17 cellular contexts compared by ENCODE assay signal in genomic region chr5:54320256-54320655, GRCh38. TPM values are rescaled to one million over a fixed set of nuclear protein-coding genes. Genes with fewer than 3 reads are reported as not detected.
DNase-seq lines count a peak whose midpoint lies in the region; ATAC-seq, FAIRE-seq and TF ChIP-seq lines count a peak whose summit lies in the region.
"Had no signal": no experiment of that assay in that cellular context is flagged by ENCODE, and none has a peak within 500 bp of the region (broad histone marks: within the 10 kb centered on the region; RNA-seq: fewer than 3 reads in every experiment).

No MANE protein-coding gene starts in this region.

- H3K4me3 Mint-ChIP-seq in T-helper 17 cell: peak overlapping the region; percentile 13
- H3K4me3 Mint-ChIP-seq: CD14-positive monocyte; CD8-positive, alpha-beta T cell had no signal

- no peaks in the 10 kb centered on the region for H3K9me3 ChIP-seq in HepG2 (ENCODE audit: low read length)
- no peaks in the 10 kb centered on the region for H3K9me3 ChIP-seq in right lobe of liver
- no peaks in the 10 kb centered on the region for H3K9me3 ChIP-seq in T-helper 17 cell (ENCODE audit: control insufficient read depth, low read length, poor library complexity, severe bottlenecking)
- no peaks in the 10 kb centered on the region for H3K9me3 ChIP-seq in suprapubic skin
- H3K9me3 ChIP-seq in upper lobe of left lung: no peaks in the 10 kb centered on the region
- H3K9me3 ChIP-seq: Caco-2, HAP-1 had no signal

- H3K27me3 ChIP-seq in HepG2 (ENCODE audit: control insufficient read depth in 1 of 2, insufficient read depth in 2 of 2, low read length in 2 of 2) (0 out of 5 replicates have a peak, but pooled peaks cover 0 to 3% of the 10 kb centered on the region in 2 experiments), right lobe of liver (no peaks in the 10 kb centered on the region), suprapubic skin (no peaks in the 10 kb centered on the region), upper lobe of left lung (no peaks in the 10 kb centered on the region)

- peaks cover 2% of the 10 kb centered on the region for H3K36me3 Mint-ChIP-seq in T-helper 17 cell (ENCODE audit: low read depth)
- H3K36me3 Mint-ChIP-seq: CD14-positive monocyte; CD8-positive, alpha-beta T cell had no signal

- TF ChIP-seq POLR2A in HepG2 (IDR thresholded peaks at IDR 0.05; ENCODE audit: insufficient read depth in 1 of 2, low read depth in 2 of 2, low read length in 2 of 2): no peak
- TF ChIP-seq POLR2A in right lobe of liver (IDR thresholded peaks at IDR 0.05): no peak
- TF ChIP-seq POLR2A in suprapubic skin (IDR thresholded peaks at IDR 0.05): no peak
- TF ChIP-seq POLR2A in upper lobe of left lung (IDR thresholded peaks at IDR 0.05): no peak

- TF ChIP-seq EP300 in HepG2 (IDR thresholded peaks at IDR 0.05; ENCODE audit: low read depth in 2 of 2, low read length in 2 of 2) (no peak), HepG2 (CRISPR knock-in tag; IDR thresholded peaks at IDR 0.05; ENCODE audit: borderline replicate concordance) (no peak), suprapubic skin (IDR thresholded peaks at IDR 0.05) (no peak), upper lobe of left lung (IDR thresholded peaks at IDR 0.05) (no peak)

- H3K4me3 ChIP-seq in HepG2 (replicated peaks in 1 of 3; ENCODE audit: insufficient read depth in 1 of 3, low read depth in 2 of 3, low read length in 3 of 3) (no peak overlapping the region), right lobe of liver (no peak overlapping the region), suprapubic skin (no peak overlapping the region), upper lobe of left lung (no peak overlapping the region)
- H3K4me3 ChIP-seq: HAP-1 had no signal

- H3K4me1 Mint-ChIP-seq in T-helper 17 cell: peaks cover under 1% of the 10 kb centered on the region
- H3K4me1 Mint-ChIP-seq: CD14-positive monocyte had no signal

- BruUV-seq in HepG2 (replicated peaks; lab: Mats Ljungman, UMichigan): no TSS peak

- peak; percentile 79 for ATAC-seq in HepG2
- no peak for ATAC-seq in right lobe of liver
- ATAC-seq in T-helper 17 cell: no peak
- no peak for ATAC-seq in upper lobe of left lung (ENCODE audit: low FRiP score in 2 of 2)
- ATAC-seq in left cardiac atrium: no peak
- ATAC-seq: CD8-positive, alpha-beta T cell had no signal

- FAIRE-seq in HepG2 (lab: Jason Lieb, UNC): no peak
- FAIRE-seq: GM12892, H1 had no signal

- no peak for TF ChIP-seq RAD21 in HepG2 (CRISPR knock-in tag; IDR thresholded peaks at IDR 0.05)

- in situ Hi-C loops in HepG2 (cut with HindIII; ENCODE audit: extremely low pct_ligation_motif_present, low pct_unique_long_range_greater_than_20kb): no loop called here

- no peak for TF ChIP-seq CTCF in HepG2 (CRISPR knock-in tag; IDR thresholded peaks at IDR 0.05)
- TF ChIP-seq CTCF in right lobe of liver (IDR thresholded peaks at IDR 0.05): no peak
- no peak for TF ChIP-seq CTCF in suprapubic skin (IDR thresholded peaks at IDR 0.05)
- TF ChIP-seq CTCF in upper lobe of left lung (IDR thresholded peaks at IDR 0.05): no peak

- DNase-seq in NCI-H2107 treated with DMSO at 0.1 percent for 48 hours (lab: John Stamatoyannopoulos, UW; ENCODE audit: unreplicated experiment) (peak; percentile 22), NCI-H2107 (lab: John Stamatoyannopoulos, UW) (no peak), HepG2 (ENCODE audit: low spot score) (no peak), right lobe of liver (no peak), T-helper 17 cell (no peak), suprapubic skin (ENCODE audit: low spot score in 2 of 2) (no peak), upper lobe of left lung (no peak), left cardiac atrium (no peak)
- DNase-seq: Caco-2; CD8-positive, alpha-beta T cell; DND-41; GDM1 had no signal

- H3K4me1 ChIP-seq in HepG2 (ENCODE audit: insufficient read depth, low read length): peaks cover 16% of the 10 kb centered on the region; the same call in 1 of the 2 replicates
- H3K4me1 ChIP-seq in right lobe of liver: peaks cover 0 to 8% (median 1%) of the 10 kb centered on the region in 4 donors
- H3K4me1 ChIP-seq in suprapubic skin: peaks cover 6% of the 10 kb centered on the region
- peaks cover 0 to 5% (median 0%) of the 10 kb centered on the region in 4 donors for H3K4me1 ChIP-seq in upper lobe of left lung

- H3K4me2 ChIP-seq in HepG2 (ENCODE audit: low read depth, low read length): no peak overlapping the region

- no peaks in the 10 kb centered on the region for H4K20me1 ChIP-seq in HepG2 (ENCODE audit: insufficient read depth, low read length)

- POLR2A ChIA-PET in HepG2 (lab: Yijun Ruan, JAX): interaction anchor here (1.1 kb wide), 1 partner anchor 10 kb away, joined by 9 read pairs; the partner anchor contains the start of gene ARL15

- H3K27me3 Mint-ChIP-seq in T-helper 17 cell: peaks cover 60% of the 10 kb centered on the region

- H3K79me2 ChIP-seq in HepG2 (ENCODE audit: insufficient read depth, low read length): no peaks in the 10 kb centered on the region

- H3K36me3 ChIP-seq in HepG2 (replicated peaks in 1 of 2; ENCODE audit: control insufficient read depth in 1 of 2, insufficient read depth in 2 of 2, low read length in 2 of 2) (no peaks in the 10 kb centered on the region), right lobe of liver (no peaks in the 10 kb centered on the region), suprapubic skin (no peaks in the 10 kb centered on the region), upper lobe of left lung (no peaks in the 10 kb centered on the region)
- H3K36me3 ChIP-seq: HAP-1 had no signal

- H3K9ac ChIP-seq in HepG2 (ENCODE audit: insufficient read depth, low read depth, low read length): no peak overlapping the region

- intact Hi-C loops in HepG2 (cut with micrococcal nuclease; ENCODE audit: unreplicated experiment) (no loop called here), right lobe of liver (cut with DNase I) (no loop called here), left cardiac atrium (cut with DNase I) (no loop called here)

- CTCF ChIA-PET in HepG2 (lab: Yijun Ruan, JAX; ENCODE audit: low intra/inter-chr PET ratio, low total read pairs): no interaction called here

- no peak overlapping the region for H2AFZ ChIP-seq in HepG2 (ENCODE audit: low read length)

- H3K27ac ChIP-seq in HepG2 (ENCODE audit: extremely low read length, insufficient read depth, low read length): no peak overlapping the region
- H3K27ac ChIP-seq in right lobe of liver: no peak overlapping the region
- no peak overlapping the region for H3K27ac ChIP-seq in suprapubic skin
- H3K27ac ChIP-seq in upper lobe of left lung: no peak overlapping the region
- H3K27ac ChIP-seq: 22Rv1 had no signal

- no peak overlapping the region for H3K27ac Mint-ChIP-seq in T-helper 17 cell
- H3K27ac Mint-ChIP-seq: CD14-positive monocyte; CD8-positive, alpha-beta T cell had no signal

- 0% methylated on average over 1 of the region's 1 CpG for WGBS in HepG2 (ENCODE audit: low lambda C conversion rate)
- 56% methylated on average over 1 of the region's 1 CpG for WGBS in right lobe of liver (ENCODE audit: insufficient coverage, low coverage, low lambda C conversion rate, missing lambda C conversion rate)
- WGBS in suprapubic skin: 86% methylated on average over 1 of the region's 1 CpG
- WGBS in upper lobe of left lung, 2 donors: 88 to 92% methylated on average over 1 of the region's 1 CpG

TF ChIP-seq in HepG2, 621 proteins besides CTCF, POLR2A, EP300 and RAD21 (continues in another document):
- TF ChIP-seq AHR (CRISPR knock-in tag; IDR thresholded peaks at IDR 0.05): no peak
- no peak for TF ChIP-seq TOPORS (CRISPR knock-in tag; IDR thresholded peaks at IDR 0.05)
- no peak for TF ChIP-seq ZNF10 (CRISPR knock-in tag; IDR thresholded peaks at IDR 0.05; ENCODE audit: borderline replicate concordance, low read depth)
- TF ChIP-seq ZNF597 (CRISPR knock-in tag; IDR thresholded peaks at IDR 0.05): no peak

RNA-seq across cellular contexts. Expression of gene ARL15, which starts 9.9 kb away (rescaled TPM):
- 7.7 and 11.5 TPM in 2 replicates for total RNA-seq in HepG2 (2016; rRNA removed; fragmentation: Illumina TruSeq; extraction: Trizol)
- 1.9 and 2.0 TPM in 2 replicates for total RNA-seq in HepG2 (2016; cell fraction: cytosol; rRNA removed; fragmentation: Illumina TruSeq; extraction: Trizol; ENCODE audit: low read depth)
- 9.2 and 12.1 TPM in 2 replicates for total RNA-seq in HepG2 (2016; cell fraction: insoluble cytoplasmic fraction; rRNA removed; fragmentation: Illumina TruSeq; extraction: Trizol)
- total RNA-seq in HepG2 (2016; cell fraction: membrane; rRNA removed; fragmentation: Illumina TruSeq; extraction: Trizol): 3.7 and 4.3 TPM in 2 replicates
- total RNA-seq in HepG2 (2016; cell fraction: nucleus; rRNA removed; fragmentation: Illumina TruSeq; extraction: Trizol): 23.1 and 24.2 TPM in 2 replicates
- 2.2 and 2.5 TPM in 2 replicates for polyA plus RNA-seq in HepG2 (2011; rRNA removed)
- 2.3 and 2.4 TPM in 2 replicates for polyA plus RNA-seq in HepG2 (2011; cell fraction: cytosol; rRNA removed)
- polyA plus RNA-seq in HepG2 (2011; cell fraction: nucleus; rRNA removed): 1.7 and 2.1 TPM in 2 replicates
- 3.0 and 3.1 TPM in 2 replicates for polyA plus RNA-seq in HepG2 (2012)
- polyA plus RNA-seq in HepG2 (2016; cell fraction: cytosol; fragmentation: Illumina TruSeq; extraction: Trizol; ENCODE audit: low read depth): 0.65 and 0.67 TPM in 2 replicates
- 10.9 and 13.0 TPM in 2 replicates for polyA plus RNA-seq in HepG2 (2016; cell fraction: insoluble cytoplasmic fraction; fragmentation: Illumina TruSeq; extraction: Trizol; ENCODE audit: low read depth)
- 1.6 and 2.5 TPM in 2 replicates for polyA plus RNA-seq in HepG2 (2016; cell fraction: membrane; fragmentation: Illumina TruSeq; extraction: Trizol; ENCODE audit: low read depth)
- polyA plus RNA-seq in HepG2 (2016; cell fraction: nucleus; fragmentation: Illumina TruSeq; extraction: Trizol; ENCODE audit: insufficient read depth, low read depth): 4.2 and 4.8 TPM in 2 replicates
- 13.7 and 32.5 TPM in 2 replicates for polyA minus RNA-seq in HepG2 (2011; rRNA and poly(A)+ RNA removed; ENCODE audit: low replicate concordance)
- 4.5 and 9.4 TPM in 2 replicates for polyA minus RNA-seq in HepG2 (2011; cell fraction: cytosol; rRNA and poly(A)+ RNA removed)
- polyA minus RNA-seq in HepG2 (2011; cell fraction: nucleus; rRNA and poly(A)+ RNA removed): 35.5 and 38.8 TPM in 2 replicates
- 10 to 100 TPM in 2 of 6 experiments, 1 to 10 TPM in 4; 6.3 to 16.5 (median 9.6) TPM for total RNA-seq in right lobe of liver
- 10 to 100 TPM; 17.7 to 24.6 TPM for total RNA-seq in T-helper 17 cell
- total RNA-seq in suprapubic skin: 10 to 100 TPM; 19.9 to 57.0 (median 36.9) TPM
- 10 to 100 TPM in 5 of 6 donors, 1 to 10 TPM in 1; 6.7 to 36.4 (median 20.7) TPM for total RNA-seq in upper lobe of left lung
- 10 to 100 TPM; 19.0 to 22.7 TPM for total RNA-seq in left cardiac atrium
